Comparison of ENCODE assay signal across 20 cellular contexts in genomic region chr2:40155728-40156127, GRCh38.
A peak's percentile ranks its signal among the peaks of the same experiment; 100 is the strongest.
DNase-seq lines count a peak whose midpoint lies in the region; ATAC-seq lines count a peak whose summit lies in the region.
"Had no signal": no experiment of that assay in that cellular context is flagged by ENCODE, and none has a peak within 500 bp of the region (broad histone marks: within the 10 kb centered on the region; RNA-seq: fewer than 3 reads in every experiment).

No MANE protein-coding gene starts in this region.

- DNase-seq in left ventricle myocardium superior (no peak), Right ventricle myocardium superior (no peak), RPMI7951 (ENCODE audit: low read depth) (peak; percentile 34), iris pigment epithelial cell (ENCODE audit: low read depth) (peak; percentile 11), NCI-H2029 treated with DMSO at 0.1 percent for 48 hours (lab: John Stamatoyannopoulos, UW) (no peak)
- DNase-seq: Calu3; CD8-positive, alpha-beta T cell; GM23248; Kasumi-1; MM.1S; NCI-H1092; NCI-H1436 treated with DMSO at 0.1 percent for 48 hours; NCI-H2029; NCI-H2171 treated with DMSO at 0.1 percent for 48 hours; NCI-H446 treated with DMSO at 0.1 percent for 48 hours; OCI-M1; SIG-M5 had no signal

- intact Hi-C loops in left ventricle myocardium superior (cut with micrococcal nuclease), result no loop called here
- intact Hi-C loops in Right ventricle myocardium superior (cut with DNase I), result no loop called here

- ATAC-seq in left ventricle myocardium superior, result peak; percentile 28
- no peak for ATAC-seq in Right ventricle myocardium superior (ENCODE audit: poor library complexity)
- no peak for ATAC-seq in GM19455 (IDR thresholded peaks at IDR 0.05; ENCODE audit: unreplicated experiment)
- ATAC-seq in HG03280 (IDR thresholded peaks at IDR 0.05; ENCODE audit: unreplicated experiment), result no peak
- ATAC-seq: CD8-positive, alpha-beta T cell; SK-N-SH treated with all-trans-retinoic acid at 6 μM for 48 hours had no signal

Comparison
In these comparisons a context has a peak if more than half of its experiments do, and no peak if none do; other contexts are left out.
1. DNase-seq: peak in RPMI7951 (single experiment) and iris pigment epithelial cell (single experiment); none in left ventricle myocardium superior (single experiment), Right ventricle myocardium superior (single experiment) and NCI-H2029 treated with DMSO at 0.1 percent for 48 hours (single experiment).